ENCODE assay signal across 21 cellular contexts in genomic region chrX:153459976-153460375, GRCh38. TPM values are rescaled to one million over a fixed set of nuclear protein-coding genes. Genes with fewer than 3 reads are reported as not detected.
A peak's percentile ranks its signal among the peaks of the same experiment; 100 is the strongest.
DNase-seq lines count a peak whose midpoint lies in the region; ATAC-seq, FAIRE-seq and TF ChIP-seq lines count a peak whose summit lies in the region.
"Had no signal": no experiment of that assay in that cellular context is flagged by ENCODE, and none has a peak within 500 bp of the region (broad histone marks: within the 10 kb centered on the region; RNA-seq: fewer than 3 reads in every experiment).

No MANE protein-coding gene starts in this region.

- no peak for TF ChIP-seq CTCF in chondrocyte (IDR thresholded peaks at IDR 0.05)
- TF ChIP-seq CTCF in MM.1S (IDR thresholded peaks at IDR 0.05; ENCODE audit: low read length), result no peak

- ATAC-seq in GM21737 (IDR thresholded peaks at IDR 0.05; ENCODE audit: unreplicated experiment), result no peak
- ATAC-seq: left colon had no signal

- peaks cover 8% of the 10 kb centered on the region for H3K9me3 Mint-ChIP-seq in chondrocyte (ENCODE audit: low read depth)
- H3K9me3 Mint-ChIP-seq: activated CD4-positive, alpha-beta T cell treated with anti-CD3 and anti-CD28 coated beads, Interleukin-2, amount 10 ng/mL, durations not matched to agents 24 days and 14 days had no signal

- TF ChIP-seq POLR2A in H54 (IDR thresholded peaks at IDR 0.05; ENCODE audit: low read depth, low read length), result no peak

- H3K4me1 Mint-ChIP-seq in chondrocyte (ENCODE audit: low read depth), result peaks cover 12% of the 10 kb centered on the region
- H3K4me1 Mint-ChIP-seq: activated CD4-positive, alpha-beta T cell treated with anti-CD3 and anti-CD28 coated beads, Interleukin-2, amount 10 ng/mL, durations not matched to agents 24 days and 14 days; neural progenitor cell had no signal

- no peak overlapping the region for H3K27ac ChIP-seq in MM.1S (ENCODE audit: low read length)
- H3K27ac ChIP-seq: neural progenitor cell had no signal

- H3K4me2 ChIP-seq in MM.1S (ENCODE audit: low read depth, low read length), result no peak overlapping the region
- H3K4me2 ChIP-seq: neural progenitor cell had no signal

- no peaks in the 10 kb centered on the region for H3K79me2 ChIP-seq in MM.1S (ENCODE audit: low read length)

- no peak overlapping the region for H3K4me3 Mint-ChIP-seq in chondrocyte (ENCODE audit: unreplicated experiment)
- H3K4me3 Mint-ChIP-seq: activated CD4-positive, alpha-beta T cell treated with anti-CD3 and anti-CD28 coated beads, Interleukin-2, amount 10 ng/mL, durations not matched to agents 24 days and 14 days; neural progenitor cell had no signal

- peak overlapping the region; percentile 94 for H3K27ac Mint-ChIP-seq in chondrocyte (ENCODE audit: unreplicated experiment)
- H3K27ac Mint-ChIP-seq: activated CD4-positive, alpha-beta T cell treated with anti-CD3 and anti-CD28 coated beads, Interleukin-2, amount 10 ng/mL, durations not matched to agents 24 days and 14 days; neural progenitor cell had no signal

- H3K4me1 ChIP-seq in MM.1S (ENCODE audit: low read length), result no peaks in the 10 kb centered on the region
- H3K4me1 ChIP-seq: neural progenitor cell had no signal

- H3F3A ChIP-seq in MM.1S (ENCODE audit: insufficient read depth, low read length), result no peaks in the 10 kb centered on the region

- no peaks in the 10 kb centered on the region for H3K9me3 ChIP-seq in MM.1S (replicated peaks; ENCODE audit: insufficient read depth, low read length)

- no peak overlapping the region for H3K9ac ChIP-seq in MM.1S (ENCODE audit: low read length)
- H3K9ac ChIP-seq: neural progenitor cell had no signal

- peaks cover 3% of the 10 kb centered on the region for H3K36me3 Mint-ChIP-seq in chondrocyte (ENCODE audit: low read depth)

- H2AFZ ChIP-seq in MM.1S (ENCODE audit: low read length), result no peak overlapping the region
- H2AFZ ChIP-seq: neural progenitor cell had no signal

- no peaks in the 10 kb centered on the region for H3K27me3 Mint-ChIP-seq in chondrocyte (ENCODE audit: low read depth)
- H3K27me3 Mint-ChIP-seq: activated CD4-positive, alpha-beta T cell treated with anti-CD3 and anti-CD28 coated beads, Interleukin-2, amount 10 ng/mL, durations not matched to agents 24 days and 14 days had no signal

- peak; percentile 6 for FAIRE-seq in H54 (lab: Jason Lieb, UNC)

- H4K20me1 ChIP-seq in MM.1S (ENCODE audit: insufficient read depth, low read length), result no peaks in the 10 kb centered on the region

- no peaks in the 10 kb centered on the region for H3K9me2 ChIP-seq in MM.1S (replicated peaks; ENCODE audit: insufficient read depth, low read length)

- H3K36me3 ChIP-seq in MM.1S (replicated peaks; ENCODE audit: insufficient read depth, low read length), result no peaks in the 10 kb centered on the region; the same call in 1 of the 2 replicates
- H3K36me3 ChIP-seq: neural progenitor cell had no signal

- DNase-seq in A172 (ENCODE audit: low spot score), result peak; percentile 25
- DNase-seq in H54 (ENCODE audit: insufficient read length, low spot score), result no peak
- peak; percentile 35 for DNase-seq in chondrocyte (ENCODE audit: low spot score)
- DNase-seq in kidney glomerular epithelial cell (lab: John Stamatoyannopoulos, UW), result peak; percentile 36
- DNase-seq in NCI-H2227 (lab: John Stamatoyannopoulos, UW; ENCODE audit: unreplicated experiment), result no peak
- no peak for DNase-seq in activated CD8-positive, alpha-beta memory T cell treated with anti-CD3 and anti-CD28 coated beads, Interleukin-2, amount 50 U/mL, for 48 hours
- no peak for DNase-seq in MM.1S
- DNase-seq: activated CD4-positive, alpha-beta T cell treated with anti-CD3 and anti-CD28 coated beads, Interleukin-2, amount 10 ng/mL, durations not matched to agents 24 days and 14 days; activated T-cell treated with anti-CD3 and anti-CD28 coated beads, Interleukin-2, amount 50 U/mL, for 48 hours; amygdala; DMS53; effector CD4-positive, alpha-beta T cell; glutamatergic neuron; Karpas-422; left colon; NCI-H1930; NCI-H82; stimulated activated CD4-positive, alpha-beta T cell treated with anti-CD3 and anti-CD28 coated beads, Interleukin-12 subunit alpha, Interleukin-12 subunit beta, amount 100 ng/mL, for 4 hours; T-helper 2 cell had no signal

- H3K27me3 ChIP-seq in MM.1S (replicated peaks; ENCODE audit: insufficient read depth, low read length), result no peaks in the 10 kb centered on the region
- H3K27me3 ChIP-seq: neural progenitor cell had no signal

- no peak overlapping the region for H3K4me3 ChIP-seq in MM.1S (ENCODE audit: low read length)
- H3K4me3 ChIP-seq: neural progenitor cell had no signal

RNA-seq across cellular contexts. Expression of gene HAUS7, which starts 10.4 kb away (rescaled TPM):
- total RNA-seq in A172 (2014; rRNA removed; shearing (Covaris generic)), result 55.7 and 62.6 TPM in 2 replicates
- 31.3 to 43.6 TPM (median 32.3 TPM) in 3 replicates for total RNA-seq in chondrocyte

RNA-seq across cellular contexts. Expression of gene TREX2, which starts 14.1 kb away (rescaled TPM):
- total RNA-seq in A172 (2014; rRNA removed; shearing (Covaris generic)), result 0.62 and 9.5 TPM in 2 replicates
- 0.80 to 1.6 TPM (median 1.6 TPM) in 3 replicates for total RNA-seq in chondrocyte

RNA-seq across cellular contexts. Expression of gene BGN, which starts 34.8 kb away (rescaled TPM):
- not detected in 2 replicates for total RNA-seq in A172 (2014; rRNA removed; shearing (Covaris generic))
- 1,195 to 2,668 TPM (median 2,632 TPM) in 3 replicates for total RNA-seq in chondrocyte
- total RNA-seq: activated CD4-positive, alpha-beta T cell treated with anti-CD3 and anti-CD28 coated beads, Interleukin-2, amount 10 ng/mL, durations not matched to agents 24 days and 14 days had no signal

RNA-seq across cellular contexts. Expression of gene ZFP92, which starts 48.7 kb away (rescaled TPM):
- 1.9 and 2.0 TPM in 2 replicates for total RNA-seq in A172 (2014; rRNA removed; shearing (Covaris generic))
- 0.10 to 1.6 TPM (median 1.5 TPM) in 3 replicates for total RNA-seq in chondrocyte

RNA-seq across cellular contexts. Expression of gene ATP2B3, which starts 57.5 kb away (rescaled TPM):
- not detected in 2 replicates for total RNA-seq in A172 (2014; rRNA removed; shearing (Covaris generic))
- 0.17 to 0.46 TPM (median 0.37 TPM) in 3 replicates for total RNA-seq in chondrocyte
- total RNA-seq: activated CD4-positive, alpha-beta T cell treated with anti-CD3 and anti-CD28 coated beads, Interleukin-2, amount 10 ng/mL, durations not matched to agents 24 days and 14 days had no signal

Comparison
In these comparisons a context has a peak if more than half of its experiments do, and no peak if none do; other contexts are left out.
1. DNase-seq: peak in A172 (single experiment), chondrocyte (single experiment) and kidney glomerular epithelial cell (single experiment); none in H54 (single experiment), NCI-H2227 (single experiment), activated CD8-positive, alpha-beta memory T cell treated with anti-CD3 and anti-CD28 coated beads, Interleukin-2, amount 50 U/mL, for 48 hours (single experiment) and MM.1S (single experiment).
2. RNA of gene BGN, which starts 34.8 kb away (total RNA-seq): 1,195 to 2,668 TPM in chondrocyte; not detected in A172; every median in the first group is over 1,000 times any median in the second.